In genomic region chr16:79194291-79194690, GRCh38 we compare ENCODE assay signal across 35 cellular contexts.
"Had no signal": no experiment of that assay in that cellular context is flagged by ENCODE, and none has a peak within 500 bp of the region (broad histone marks: within the 10 kb centered on the region; RNA-seq: fewer than 3 reads in every experiment).

No MANE protein-coding gene starts in this region.

- H3K27ac Mint-ChIP-seq: activated B cell treated with CpG ODN at 0.5 μM for 24 hours; activated CD4-positive, alpha-beta memory T cell treated with anti-CD3 and anti-CD28 coated beads for 36 hours; activated CD4-positive, alpha-beta T cell treated with anti-CD3 and anti-CD28 coated beads, Interleukin-2, amount 10 ng/mL, durations not matched to agents 24 days and 14 days; activated CD8-positive, alpha-beta T cell treated with anti-CD3 and anti-CD28 coated beads for 36 hours; activated naive CD4-positive, alpha-beta T cell treated with anti-CD3 and anti-CD28 coated beads for 36 hours; activated naive CD4-positive, alpha-beta T cell treated with anti-CD3 and anti-CD28 coated beads, Interleukin-2, amount 50 U/mL, for 72 hours; activated naive CD8-positive, alpha-beta T cell treated with anti-CD3 and anti-CD28 coated beads for 36 hours; activated T-cell treated with anti-CD3 and anti-CD28 coated beads, Interleukin-2, amount 50 U/mL, for 72 hours; activated T-helper 1 cell treated with anti-CD3 and anti-CD28 coated beads, Interleukin-12 subunit alpha, Interleukin-12 subunit beta, Interleukin-2, Interleukin-4 antibody, amounts not matched to agents 30 ng/mL and 10 ng/mL and 1 ng/mL, durations not matched to agents 14 hours and 24 hours and 36 hours; activated T-helper 17 cell treated with anti-CD3 and anti-CD28 coated beads, Interleukin-2, amount 50 U/mL, for 72 hours; T-helper 1 cell treated with Interleukin-12 subunit alpha and Interleukin-12 subunit beta and Interleukin-4 antibody, amounts not matched to agents 30 μg/mL and 1 μg/mL, for 36 hours; T-helper 2 cell treated with Interferon-gamma antibody and Interleukin-4, amounts not matched to agents 5 μg/mL and 100 μg/mL, for 36 hours had no signal

- H3K27me3 Mint-ChIP-seq: activated naive CD8-positive, alpha-beta T cell treated with anti-CD3 and anti-CD28 coated beads for 36 hours; activated T-helper 17 cell treated with anti-CD3 and anti-CD28 coated beads, Interleukin-2, amount 50 U/mL, for 72 hours had no signal

- H3K4me3 ChIP-seq: adrenal gland, body of pancreas, breast epithelium had no signal

- H3K4me1 Mint-ChIP-seq: activated naive CD8-positive, alpha-beta T cell treated with anti-CD3 and anti-CD28 coated beads for 36 hours had no signal

- ATAC-seq: activated CD8-positive, alpha-beta T cell treated with anti-CD3 and anti-CD28 coated beads for 36 hours; activated naive CD4-positive, alpha-beta T cell treated with anti-CD3 and anti-CD28 coated beads, Interleukin-2, amount 50 U/mL, for 72 hours; activated T-cell treated with anti-CD3 and anti-CD28 coated beads, Interleukin-2, amount 50 U/mL, for 4 hours; activated T-cell treated with anti-CD3 and anti-CD28 coated beads, Interleukin-2, amount 50 U/mL, for 72 hours; activated T-helper 17 cell treated with anti-CD3 and anti-CD28 coated beads, Interleukin-2, amount 50 U/mL, for 72 hours; body of pancreas had no signal

- H3K9me3 ChIP-seq: adrenal gland, body of pancreas, breast epithelium had no signal

- DNase-seq: activated B cell treated with CpG ODN at 0.5 μM for 24 hours; activated CD4-positive, alpha-beta memory T cell treated with anti-CD3 and anti-CD28 coated beads for 36 hours; activated CD4-positive, alpha-beta T cell treated with anti-CD3 and anti-CD28 coated beads for 4 hours; activated CD4-positive, alpha-beta T cell treated with anti-CD3 and anti-CD28 coated beads, Interleukin-2, amount 10 ng/mL, durations not matched to agents 24 days and 14 days; activated CD4-positive, alpha-beta T cell treated with anti-CD3 and anti-CD28 coated beads, Interleukin-2, amount 50 U/mL, for 1 hour; activated CD4-positive, alpha-beta T cell treated with anti-CD3 and anti-CD28 coated beads, Interleukin-2, amount 50 U/mL, for 4 hours; activated CD4-positive, CD25-positive, alpha-beta regulatory T cell treated with anti-CD3 and anti-CD28 coated beads, Interleukin-2, amount 50 U/mL, for 72 hours; activated CD8-positive, alpha-beta memory T cell treated with anti-CD3 and anti-CD28 coated beads, Interleukin-2, amount 50 U/mL, for 4 hours; activated CD8-positive, alpha-beta T cell treated with anti-CD3 and anti-CD28 coated beads for 36 hours; activated effector memory CD4-positive, alpha-beta T cell treated with anti-CD3 and anti-CD28 coated beads, Interleukin-2, amount 50 U/mL, for 16 hours; activated gamma-delta T cell treated with Interleukin-2 at 50 U/mL for 16 hours; activated naive CD4-positive, alpha-beta T cell; activated naive CD4-positive, alpha-beta T cell treated with anti-CD3 and anti-CD28 coated beads for 36 hours; activated naive CD4-positive, alpha-beta T cell treated with anti-CD3 and anti-CD28 coated beads, Interleukin-2, amount 50 U/mL, for 16 hours; activated naive CD8-positive, alpha-beta T cell treated with anti-CD3 and anti-CD28 coated beads for 36 hours; activated T-cell treated with anti-CD3 and anti-CD28 coated beads for 4 hours; activated T-cell treated with anti-CD3 and anti-CD28 coated beads, Interleukin-2, amount 50 U/mL, for 1 hour; activated T-cell treated with anti-CD3 and anti-CD28 coated beads, Interleukin-2, amount 50 U/mL, for 4 hours; activated T-cell treated with anti-CD3 and anti-CD28 coated beads, Interleukin-2, amount 50 U/mL, for 72 hours; adrenal gland; amniotic stem cell; aorta; body of pancreas; brain microvascular endothelial cell; central memory CD4-positive, alpha-beta T cell; T-helper 1 cell; T-helper 2 cell; T-helper 9 cell had no signal

- H3K36me3 ChIP-seq: adrenal gland, brain microvascular endothelial cell, breast epithelium had no signal

- H3K36me3 Mint-ChIP-seq: activated CD4-positive, alpha-beta memory T cell treated with anti-CD3 and anti-CD28 coated beads for 36 hours; activated naive CD4-positive, alpha-beta T cell treated with anti-CD3 and anti-CD28 coated beads, Interleukin-2, amount 50 U/mL, for 72 hours; activated naive CD8-positive, alpha-beta T cell treated with anti-CD3 and anti-CD28 coated beads for 36 hours had no signal

- H3K4me3 Mint-ChIP-seq: activated B cell treated with CpG ODN at 0.5 μM for 24 hours; activated CD4-positive, alpha-beta memory T cell treated with anti-CD3 and anti-CD28 coated beads for 36 hours; activated CD4-positive, alpha-beta T cell treated with anti-CD3 and anti-CD28 coated beads, Interleukin-2, amount 10 ng/mL, durations not matched to agents 24 days and 14 days; activated CD8-positive, alpha-beta T cell treated with anti-CD3 and anti-CD28 coated beads for 36 hours; activated naive CD4-positive, alpha-beta T cell treated with anti-CD3 and anti-CD28 coated beads for 36 hours; activated naive CD8-positive, alpha-beta T cell treated with anti-CD3 and anti-CD28 coated beads for 36 hours; activated T-cell treated with anti-CD3 and anti-CD28 coated beads, Interleukin-2, amount 50 U/mL, for 4 hours; activated T-cell treated with anti-CD3 and anti-CD28 coated beads, Interleukin-2, amount 50 U/mL, for 72 hours; activated T-helper 1 cell treated with anti-CD3 and anti-CD28 coated beads, Interleukin-12 subunit alpha, Interleukin-12 subunit beta, Interleukin-2, Interleukin-4 antibody, amounts not matched to agents 30 ng/mL and 10 ng/mL and 1 ng/mL, durations not matched to agents 14 hours and 24 hours and 36 hours; activated T-helper 17 cell treated with anti-CD3 and anti-CD28 coated beads, Interleukin-2, amount 50 U/mL, for 72 hours; T-helper 1 cell treated with Interleukin-12 subunit alpha and Interleukin-12 subunit beta and Interleukin-4 antibody, amounts not matched to agents 30 μg/mL and 1 μg/mL, for 36 hours; T-helper 2 cell treated with Interferon-gamma antibody and Interleukin-4, amounts not matched to agents 5 μg/mL and 100 μg/mL, for 36 hours had no signal

- H3K4me1 ChIP-seq: adrenal gland, body of pancreas, breast epithelium had no signal

- H3K9me3 Mint-ChIP-seq: activated B cell treated with CpG ODN at 0.5 μM for 24 hours; activated CD4-positive, alpha-beta memory T cell treated with anti-CD3 and anti-CD28 coated beads for 36 hours; activated CD8-positive, alpha-beta T cell treated with anti-CD3 and anti-CD28 coated beads for 36 hours; activated naive CD4-positive, alpha-beta T cell treated with anti-CD3 and anti-CD28 coated beads for 36 hours; activated naive CD4-positive, alpha-beta T cell treated with anti-CD3 and anti-CD28 coated beads, Interleukin-2, amount 50 U/mL, for 72 hours; activated naive CD8-positive, alpha-beta T cell treated with anti-CD3 and anti-CD28 coated beads for 36 hours; activated T-cell treated with anti-CD3 and anti-CD28 coated beads, Interleukin-2, amount 50 U/mL, for 4 hours; activated T-cell treated with anti-CD3 and anti-CD28 coated beads, Interleukin-2, amount 50 U/mL, for 72 hours; activated T-helper 1 cell treated with anti-CD3 and anti-CD28 coated beads, Interleukin-12 subunit alpha, Interleukin-12 subunit beta, Interleukin-2, Interleukin-4 antibody, amounts not matched to agents 30 ng/mL and 10 ng/mL and 1 ng/mL, durations not matched to agents 14 hours and 24 hours and 36 hours; activated T-helper 17 cell treated with anti-CD3 and anti-CD28 coated beads, Interleukin-2, amount 50 U/mL, for 72 hours; T-helper 1 cell treated with Interleukin-12 subunit alpha and Interleukin-12 subunit beta and Interleukin-4 antibody, amounts not matched to agents 30 μg/mL and 1 μg/mL, for 36 hours; T-helper 2 cell treated with Interferon-gamma antibody and Interleukin-4, amounts not matched to agents 5 μg/mL and 100 μg/mL, for 36 hours had no signal

- H3K27me3 ChIP-seq: adrenal gland, body of pancreas, brain microvascular endothelial cell, breast epithelium had no signal

- H3K27ac ChIP-seq: adrenal gland, body of pancreas, brain microvascular endothelial cell, breast epithelium, VCaP had no signal
